20 cellular contexts compared by ENCODE assay signal in genomic region chr15:89627256-89627970, GRCh38. TPM values are rescaled to one million over a fixed set of nuclear protein-coding genes. Genes with fewer than 3 reads are reported as not detected.
DNase-seq lines count a peak whose midpoint lies in the region; ATAC-seq, FAIRE-seq and TF ChIP-seq lines count a peak whose summit lies in the region.
"Had no signal": no experiment of that assay in that cellular context is flagged by ENCODE, and none has a peak within 500 bp of the region (broad histone marks: within the 10 kb centered on the region; RNA-seq: fewer than 3 reads in every experiment).

No MANE protein-coding gene starts in this region.

- BruUV-seq in endothelial cell of umbilical vein (replicated peaks; lab: Mats Ljungman, UMichigan) = TSS peak; percentile 2

- peaks cover 64% of the 10 kb centered on the region for H3K36me3 Mint-ChIP-seq in activated CD4-positive, alpha-beta T cell treated with anti-CD3 and anti-CD28 coated beads, Interleukin-2, amount 10 ng/mL, durations not matched to agents 24 days and 14 days (ENCODE audit: low read depth)
- H3K36me3 Mint-ChIP-seq in activated CD4-positive, alpha-beta T cell treated with anti-CD3 and anti-CD28 coated beads for 36 hours (ENCODE audit: low read depth) = peaks cover 77% of the 10 kb centered on the region
- peaks cover 55% of the 10 kb centered on the region for H3K36me3 Mint-ChIP-seq in endothelial cell (ENCODE audit: low read depth, unreplicated experiment)

- H3K27me3 Mint-ChIP-seq in activated CD4-positive, alpha-beta T cell treated with anti-CD3 and anti-CD28 coated beads, Interleukin-2, amount 10 ng/mL, durations not matched to agents 24 days and 14 days = no peaks in the 10 kb centered on the region
- H3K27me3 Mint-ChIP-seq in activated CD4-positive, alpha-beta T cell treated with anti-CD3 and anti-CD28 coated beads for 36 hours = no peaks in the 10 kb centered on the region
- H3K27me3 Mint-ChIP-seq in endothelial cell (ENCODE audit: unreplicated experiment) = peaks cover 5% of the 10 kb centered on the region

- dilution Hi-C loops in endothelial cell of umbilical vein (cut with MboI; ENCODE audit: extremely low pct_ligation_motif_present, low sequenced_read_pairs) = no loop called here

- H3K9me3 ChIP-seq in endothelial cell of umbilical vein (replicated peaks; ENCODE audit: control insufficient read depth, insufficient read depth, low read length) = no peaks in the 10 kb centered on the region
- no peaks in the 10 kb centered on the region for H3K9me3 ChIP-seq in HAP-1
- H3K9me3 ChIP-seq: Peyer's patch, SJSA1 had no signal

- H3K9me3 Mint-ChIP-seq in activated CD4-positive, alpha-beta T cell treated with anti-CD3 and anti-CD28 coated beads, Interleukin-2, amount 10 ng/mL, durations not matched to agents 24 days and 14 days = no peaks in the 10 kb centered on the region
- H3K9me3 Mint-ChIP-seq in activated CD4-positive, alpha-beta T cell treated with anti-CD3 and anti-CD28 coated beads for 36 hours (ENCODE audit: low read depth) = no peaks in the 10 kb centered on the region
- no peaks in the 10 kb centered on the region for H3K9me3 Mint-ChIP-seq in endothelial cell (ENCODE audit: unreplicated experiment)

- no peaks in the 10 kb centered on the region for H3K4me1 Mint-ChIP-seq in activated CD4-positive, alpha-beta T cell treated with anti-CD3 and anti-CD28 coated beads, Interleukin-2, amount 10 ng/mL, durations not matched to agents 24 days and 14 days
- no peaks in the 10 kb centered on the region for H3K4me1 Mint-ChIP-seq in activated CD4-positive, alpha-beta T cell treated with anti-CD3 and anti-CD28 coated beads for 36 hours
- H3K4me1 Mint-ChIP-seq in endothelial cell (ENCODE audit: unreplicated experiment) = peaks cover 4% of the 10 kb centered on the region
- H3K4me1 Mint-ChIP-seq: CD14-positive monocyte had no signal

- no peaks in the 10 kb centered on the region for H3K79me2 ChIP-seq in endothelial cell of umbilical vein (ENCODE audit: control insufficient read depth, insufficient read depth, low read length)

- FAIRE-seq in endothelial cell of umbilical vein (lab: Jason Lieb, UNC) (no peak), urothelium cell line (lab: Jason Lieb, UNC) (no peak), frontal cortex (lab: Jason Lieb, UNC) (no peak)

- intact Hi-C loops in activated CD4-positive, alpha-beta T cell treated with anti-CD3 and anti-CD28 coated beads, Interleukin-2, amount 10 ng/mL, durations not matched to agents 24 days and 14 days (cut with micrococcal nuclease) = no loop called here
- intact Hi-C loops in activated CD4-positive, alpha-beta T cell treated with anti-CD3 and anti-CD28 coated beads for 36 hours (cut with DNase I, micrococcal nuclease) = no loop called here
- intact Hi-C loops in endothelial cell of umbilical vein (cut with micrococcal nuclease) = no loop called here

- H3K4me2 ChIP-seq in endothelial cell of umbilical vein (ENCODE audit: insufficient read depth, low read length) = no peak overlapping the region

- H3K27me3 ChIP-seq in endothelial cell of umbilical vein (ENCODE audit: control insufficient read depth in 2 of 2, insufficient read depth in 2 of 2, low read length in 2 of 2) (no peaks in the 10 kb centered on the region), HAP-1 (ENCODE audit: low read depth) (no peaks in the 10 kb centered on the region)
- H3K27me3 ChIP-seq: Peyer's patch, SJSA1 had no signal

- H3K4me3 Mint-ChIP-seq in activated CD4-positive, alpha-beta T cell treated with anti-CD3 and anti-CD28 coated beads, Interleukin-2, amount 10 ng/mL, durations not matched to agents 24 days and 14 days = no peak overlapping the region
- no peak overlapping the region for H3K4me3 Mint-ChIP-seq in activated CD4-positive, alpha-beta T cell treated with anti-CD3 and anti-CD28 coated beads for 36 hours
- H3K4me3 Mint-ChIP-seq in endothelial cell (ENCODE audit: unreplicated experiment) = no peak overlapping the region
- H3K4me3 Mint-ChIP-seq: CD14-positive monocyte had no signal

- CTCF ChIA-PET in activated CD4-positive, alpha-beta T cell treated with anti-CD3 and anti-CD28 coated beads for 36 hours (lab: Charles Lee) = no interaction called here
- CTCF ChIA-PET in HEK293T (lab: Yijun Ruan, JAX) (no interaction called here), endothelial cell of umbilical vein (lab: Charles Lee) (no interaction called here)

- H3K36me3 ChIP-seq in endothelial cell of umbilical vein (ENCODE audit: control insufficient read depth in 2 of 2, extremely low read depth in 1 of 2, insufficient read depth in 2 of 2, low read length in 2 of 2) = peaks cover 17 to 52% of the 10 kb centered on the region in 2 experiments
- H3K36me3 ChIP-seq in HAP-1 (replicated peaks) = peaks cover 97% of the 10 kb centered on the region

- H3K27ac ChIP-seq in endothelial cell of umbilical vein (ENCODE audit: insufficient read depth, low read depth, low read length) = no peak overlapping the region
- H3K27ac ChIP-seq: GM23248, Peyer's patch, SJSA1 had no signal

- H3K9me1 ChIP-seq in endothelial cell of umbilical vein (replicated peaks; ENCODE audit: control insufficient read depth, extremely low read depth, insufficient read depth, low read length) = no peaks in the 10 kb centered on the region

- in situ Hi-C loops in HAP-1 (cut with MboI; ENCODE audit: low sequenced_read_pairs) = no loop called here

- H3K4me1 ChIP-seq in endothelial cell of umbilical vein (ENCODE audit: control insufficient read depth, extremely low read depth, insufficient read depth, low read length) (no peaks in the 10 kb centered on the region), HAP-1 (no peaks in the 10 kb centered on the region)
- H3K4me1 ChIP-seq: Peyer's patch, SJSA1 had no signal

- TF ChIP-seq CTCF in endothelial cell of umbilical vein (IDR thresholded peaks at IDR 0.05; ENCODE audit: extremely low read depth in 1 of 2, insufficient read depth in 1 of 2, low read depth in 1 of 2, low read length in 2 of 2) (no peak), endothelial cell (IDR thresholded peaks at IDR 0.05; ENCODE audit: unreplicated experiment) (no peak)

- no peak for ATAC-seq in activated CD4-positive, alpha-beta T cell treated with anti-CD3 and anti-CD28 coated beads for 36 hours

- H3K9ac ChIP-seq in endothelial cell of umbilical vein (replicated peaks; ENCODE audit: extremely low read depth, insufficient read depth, low read length) = no peak overlapping the region
- H3K9ac ChIP-seq: GM23248 had no signal

- no peak overlapping the region for H2AFZ ChIP-seq in endothelial cell of umbilical vein (ENCODE audit: low read depth, low read length)
- H2AFZ ChIP-seq: GM23248 had no signal

- no peak overlapping the region for H3K4me3 ChIP-seq in endothelial cell of umbilical vein (replicated peaks in 1 of 3; ENCODE audit: insufficient read depth in 1 of 3, low read depth in 1 of 3, low read length in 3 of 3)
- H3K4me3 ChIP-seq in HAP-1 = no peak overlapping the region
- H3K4me3 ChIP-seq: GM23248, Peyer's patch, SJSA1 had no signal

- no peak overlapping the region for H3K27ac Mint-ChIP-seq in activated CD4-positive, alpha-beta T cell treated with anti-CD3 and anti-CD28 coated beads, Interleukin-2, amount 10 ng/mL, durations not matched to agents 24 days and 14 days
- H3K27ac Mint-ChIP-seq in activated CD4-positive, alpha-beta T cell treated with anti-CD3 and anti-CD28 coated beads for 36 hours = no peak overlapping the region
- H3K27ac Mint-ChIP-seq in endothelial cell (ENCODE audit: unreplicated experiment) = no peak overlapping the region

- peak; percentile 52 for DNase-seq in activated CD4-positive, alpha-beta T cell treated with anti-CD3 and anti-CD28 coated beads, Interleukin-2, amount 10 ng/mL, durations not matched to agents 24 days and 14 days
- no peak for DNase-seq in activated CD4-positive, alpha-beta T cell treated with anti-CD3 and anti-CD28 coated beads for 36 hours
- DNase-seq in HEK293T (ENCODE audit: extremely low spot score) (peak; percentile 11), endothelial cell of umbilical vein (ENCODE audit: low read depth, low spot score) (no peak), urothelium cell line (ENCODE audit: low spot score) (peak; percentile 2), endothelial cell (ENCODE audit: low spot score) (no peak), HAP-1 (ENCODE audit: low spot score in 2 of 2) (no peak), frontal cortex (ENCODE audit: low spot score in 2 of 2) (no peak)
- DNase-seq: 8988T, GDM1, GM23248, HCEC 1CT, Kasumi-1, NCI-H1694 treated with DMSO at 0.1 percent for 48 hours, NCI-H2081 treated with DMSO at 0.1 percent for 48 hours, NCI-H2171 treated with DMSO at 0.1 percent for 48 hours, Peyer's patch, SW 1271 had no signal

- TF ChIP-seq POLR2A in endothelial cell of umbilical vein (IDR thresholded peaks at IDR 0.05; ENCODE audit: low read depth, low read length) = no peak

- no peaks in the 10 kb centered on the region for H4K20me1 ChIP-seq in endothelial cell of umbilical vein (replicated peaks; ENCODE audit: control insufficient read depth, extremely low read depth, insufficient read depth, low read length)

- POLR2A ChIA-PET in activated CD4-positive, alpha-beta T cell treated with anti-CD3 and anti-CD28 coated beads for 36 hours (lab: Charles Lee) = no interaction called here
- POLR2A ChIA-PET in HEK293T (lab: Yijun Ruan, JAX) = no interaction called here
- POLR2A ChIA-PET in endothelial cell of umbilical vein (lab: Charles Lee) = no interaction called here

RNA-seq across cellular contexts. Expression of gene KIF7, which starts 27.9 kb away (rescaled TPM):
- total RNA-seq in activated CD4-positive, alpha-beta T cell treated with anti-CD3 and anti-CD28 coated beads, Interleukin-2, amount 10 ng/mL, durations not matched to agents 24 days and 14 days = 1.9 TPM in 2 replicates
- total RNA-seq in activated CD4-positive, alpha-beta T cell treated with anti-CD3 and anti-CD28 coated beads for 36 hours = 1 to 10 TPM; 2.1 to 2.3 TPM
- total RNA-seq in endothelial cell of umbilical vein (11.3 and 13.1 TPM in 2 replicates), endothelial cell (ENCODE audit: unreplicated experiment) (6.4 TPM), frontal cortex (4.9 TPM)
- polyA plus RNA-seq in endothelial cell of umbilical vein = 4.2 and 4.3 TPM in 2 replicates
- polyA plus RNA-seq in endothelial cell of umbilical vein (2011; cell fraction: cytosol; rRNA removed) = 4.3 and 5.9 TPM in 2 replicates
- 12.4 and 14.0 TPM in 2 replicates for polyA plus RNA-seq in endothelial cell of umbilical vein (2011; cell fraction: nucleus; rRNA removed)
- 4.0 and 6.1 TPM in 2 replicates for polyA plus RNA-seq in endothelial cell of umbilical vein (2012)
- 4.9 and 7.3 TPM in 2 replicates for polyA minus RNA-seq in endothelial cell of umbilical vein
- polyA minus RNA-seq in endothelial cell of umbilical vein (2011; cell fraction: cytosol; rRNA and poly(A)+ RNA removed) = 0.92 TPM
- 7.5 and 12.7 TPM in 2 replicates for polyA minus RNA-seq in endothelial cell of umbilical vein (2011; cell fraction: nucleus; rRNA and poly(A)+ RNA removed)
- polyA plus RNA-seq: CD14-positive monocyte had no signal

RNA-seq across cellular contexts. Expression of gene PLIN1, which starts 51.8 kb away (rescaled TPM):
- total RNA-seq in activated CD4-positive, alpha-beta T cell treated with anti-CD3 and anti-CD28 coated beads, Interleukin-2, amount 10 ng/mL, durations not matched to agents 24 days and 14 days = 0.14 TPM in 1 of 2 replicates, not detected in the other
- under 1 TPM; 0.39 to 0.41 TPM for total RNA-seq in activated CD4-positive, alpha-beta T cell treated with anti-CD3 and anti-CD28 coated beads for 36 hours
- total RNA-seq in endothelial cell of umbilical vein (0.12 TPM in 1 of 2 replicates, not detected in the other), endothelial cell (ENCODE audit: unreplicated experiment) (0.64 TPM), frontal cortex (under 0.01 TPM)
- 0.07 and 0.08 TPM in 2 replicates for polyA plus RNA-seq in endothelial cell of umbilical vein
- 0.06 TPM in 1 of 2 replicates, not detected in the other for polyA plus RNA-seq in endothelial cell of umbilical vein (2011; cell fraction: cytosol; rRNA removed)
- polyA plus RNA-seq in endothelial cell of umbilical vein (2011; cell fraction: nucleus; rRNA removed) = 0.57 and 0.74 TPM in 2 replicates
- 0.25 TPM in 1 of 2 replicates, not detected in the other for polyA plus RNA-seq in endothelial cell of umbilical vein (2012)
- polyA minus RNA-seq in endothelial cell of umbilical vein = 0.34 TPM in 1 of 2 replicates, not detected in the other
- not detected for polyA minus RNA-seq in endothelial cell of umbilical vein (2011; cell fraction: cytosol; rRNA and poly(A)+ RNA removed)
- polyA minus RNA-seq in endothelial cell of umbilical vein (2011; cell fraction: nucleus; rRNA and poly(A)+ RNA removed) = 0.24 TPM in 1 of 2 replicates, not detected in the other
- total RNA-seq: GM23248, SJSA1 had no signal
- polyA plus RNA-seq: CD14-positive monocyte, GM23248 had no signal

RNA-seq across cellular contexts. Expression of gene TICRR, which starts 52.1 kb away (rescaled TPM):
- total RNA-seq in activated CD4-positive, alpha-beta T cell treated with anti-CD3 and anti-CD28 coated beads, Interleukin-2, amount 10 ng/mL, durations not matched to agents 24 days and 14 days = 18.8 and 21.0 TPM in 2 replicates
- total RNA-seq in activated CD4-positive, alpha-beta T cell treated with anti-CD3 and anti-CD28 coated beads for 36 hours = 10 to 100 TPM; 25.7 to 28.9 TPM
- total RNA-seq in endothelial cell of umbilical vein = 19.4 and 20.5 TPM in 2 replicates
- 4.8 and 4.9 TPM in 2 replicates for polyA plus RNA-seq in endothelial cell of umbilical vein
- polyA plus RNA-seq in endothelial cell of umbilical vein (2011; cell fraction: cytosol; rRNA removed) = 4.3 and 4.6 TPM in 2 replicates
- polyA plus RNA-seq in endothelial cell of umbilical vein (2011; cell fraction: nucleus; rRNA removed) = 14.2 and 18.7 TPM in 2 replicates
- polyA plus RNA-seq in endothelial cell of umbilical vein (2012) = 3.5 and 5.5 TPM in 2 replicates
- polyA minus RNA-seq in endothelial cell of umbilical vein = 12.8 and 13.3 TPM in 2 replicates
- polyA minus RNA-seq in endothelial cell of umbilical vein (2011; cell fraction: cytosol; rRNA and poly(A)+ RNA removed) = 23.1 TPM
- 12.7 and 16.9 TPM in 2 replicates for polyA minus RNA-seq in endothelial cell of umbilical vein (2011; cell fraction: nucleus; rRNA and poly(A)+ RNA removed)
- 4.8 TPM for total RNA-seq in endothelial cell (ENCODE audit: unreplicated experiment)
- total RNA-seq in frontal cortex = 1.2 TPM
- polyA plus RNA-seq: CD14-positive monocyte had no signal

Comparison
In these comparisons a context has a peak if more than half of its experiments do, and no peak if none do; other contexts are left out.
1. DNase-seq: peak in activated CD4-positive, alpha-beta T cell treated with anti-CD3 and anti-CD28 coated beads, Interleukin-2, amount 10 ng/mL, durations not matched to agents 24 days and 14 days (single experiment), HEK293T (single experiment) and urothelium cell line (single experiment); none in activated CD4-positive, alpha-beta T cell treated with anti-CD3 and anti-CD28 coated beads for 36 hours (single experiment), endothelial cell of umbilical vein (single experiment), endothelial cell (single experiment), HAP-1 (0 of 2) and frontal cortex (0 of 2).